18 cellular contexts compared by ENCODE assay signal in the genomic region with DNA sequence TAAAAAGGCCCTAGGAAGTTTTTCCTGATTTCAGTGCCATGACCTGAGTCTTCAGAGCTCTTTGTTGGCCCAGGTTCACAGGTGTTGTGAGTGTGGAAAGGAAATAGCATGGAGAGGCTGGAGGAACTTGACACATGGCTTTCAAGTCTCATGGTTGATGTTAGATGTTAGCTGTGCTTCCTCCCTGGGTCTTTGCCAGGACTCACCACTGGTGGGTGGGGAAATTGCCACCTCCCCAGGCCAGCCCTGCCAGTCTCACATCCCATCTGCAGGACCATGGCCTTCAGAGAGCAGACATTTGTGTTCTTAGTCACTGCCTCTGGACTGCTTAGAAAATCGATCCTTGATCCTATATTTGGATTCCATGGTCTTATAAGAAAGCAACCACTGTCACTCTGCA.
"Had no signal": no experiment of that assay in that cellular context is flagged by ENCODE, and none has a peak within 500 bp of the region (broad histone marks: within the 10 kb centered on the region; RNA-seq: fewer than 3 reads in every experiment).

No MANE protein-coding gene starts in this region.

- H3K9ac ChIP-seq: parathyroid adenoma had no signal

- H2AFZ ChIP-seq: parathyroid adenoma had no signal

- H3K27me3 Mint-ChIP-seq: central memory CD8-positive, alpha-beta T cell; stimulated activated memory B cell treated with anti-CD40 and anti-IgM and Interleukin-4, amounts not matched to agents 10 μg/mL and 1 μg/mL and 100 μg/mL, for 72 hours; T-cell had no signal

- H3K79me2 ChIP-seq: parathyroid adenoma had no signal

- FAIRE-seq: keratinocyte had no signal

- ATAC-seq: activated T-cell treated with anti-CD3 and anti-CD28 coated beads, Interleukin-2, amount 50 U/mL, for 72 hours; left lobe of liver; sciatic nerve; stimulated activated memory B cell treated with anti-CD40 and anti-IgM and Interleukin-4, amounts not matched to agents 10 μg/mL and 1 μg/mL and 100 μg/mL, for 72 hours; T-cell had no signal

- H3K4me3 ChIP-seq: coronary artery, thoracic aorta had no signal

- H3K27ac Mint-ChIP-seq: activated T-cell treated with anti-CD3 and anti-CD28 coated beads, Interleukin-2, amount 50 U/mL, for 72 hours; nephron; stimulated activated memory B cell treated with anti-CD40 and anti-IgM and Interleukin-4, amounts not matched to agents 10 μg/mL and 1 μg/mL and 100 μg/mL, for 72 hours; T-cell had no signal

- H3K27ac ChIP-seq: coronary artery, parathyroid adenoma, thoracic aorta had no signal

- H3K4me3 Mint-ChIP-seq: activated T-cell treated with anti-CD3 and anti-CD28 coated beads, Interleukin-2, amount 50 U/mL, for 72 hours; central memory CD8-positive, alpha-beta T cell; nephron; stimulated activated memory B cell treated with anti-CD40 and anti-IgM and Interleukin-4, amounts not matched to agents 10 μg/mL and 1 μg/mL and 100 μg/mL, for 72 hours; T-cell had no signal

- H3K9me3 ChIP-seq: thoracic aorta had no signal

- H3K36me3 ChIP-seq: thoracic aorta had no signal

- H3K4me1 Mint-ChIP-seq: central memory CD8-positive, alpha-beta T cell; stimulated activated memory B cell treated with anti-CD40 and anti-IgM and Interleukin-4, amounts not matched to agents 10 μg/mL and 1 μg/mL and 100 μg/mL, for 72 hours had no signal

- DNase-seq: activated CD4-positive, alpha-beta T cell treated with anti-CD3 and anti-CD28 coated beads, Interleukin-2, amount 50 U/mL, for 1 hour; activated effector memory CD4-positive, alpha-beta T cell treated with anti-CD3 and anti-CD28 coated beads, Interleukin-2, amount 50 U/mL, for 16 hours; activated naive CD4-positive, alpha-beta T cell treated with anti-CD3 and anti-CD28 coated beads, Interleukin-2, amount 50 U/mL, for 16 hours; activated T-cell treated with anti-CD3 and anti-CD28 coated beads, Interleukin-2, amount 50 U/mL, for 72 hours; aorta; mesendoderm; stimulated activated CD4-positive, alpha-beta T cell treated with anti-CD3 and anti-CD28 coated beads, Interleukin-4, amount 100 ng/mL, for 4 hours; T-cell; T-helper 9 cell had no signal

- H3K9me3 Mint-ChIP-seq: activated T-cell treated with anti-CD3 and anti-CD28 coated beads, Interleukin-2, amount 50 U/mL, for 72 hours; central memory CD8-positive, alpha-beta T cell; T-cell had no signal

- H3K36me3 Mint-ChIP-seq: stimulated activated memory B cell treated with anti-CD40 and anti-IgM and Interleukin-4, amounts not matched to agents 10 μg/mL and 1 μg/mL and 100 μg/mL, for 72 hours had no signal

- H3K4me1 ChIP-seq: parathyroid adenoma had no signal
